Comparison of ENCODE assay signal across 1 cellular context in the genomic region with DNA sequence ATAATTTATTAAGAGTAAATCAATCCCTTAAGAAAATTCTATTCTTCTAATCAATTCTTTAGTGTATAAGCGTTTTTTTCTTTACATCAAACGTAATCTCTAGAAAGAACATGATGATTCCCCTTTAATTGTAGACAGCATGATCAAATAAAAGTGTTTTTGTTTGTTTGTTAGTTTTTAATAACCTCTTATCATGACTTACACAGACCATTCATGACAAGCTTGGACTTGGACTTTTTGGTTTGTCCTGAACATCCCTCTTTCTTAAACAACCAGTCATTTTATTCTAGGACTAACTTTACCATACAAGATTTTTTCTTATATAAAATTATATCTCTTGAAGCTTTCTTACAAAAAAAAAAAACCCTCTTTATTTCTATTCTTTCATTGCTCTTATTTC.
TF ChIP-seq lines count a peak whose summit lies in the region.

No MANE protein-coding gene starts in this region.

TF ChIP-seq in K562, 482 proteins besides CTCF, POLR2A, EP300 and RAD21:
- TF ChIP-seq ZFP36 (IDR thresholded peaks at IDR 0.05; ENCODE audit: low read depth, low read length, partially characterized antibody), result peak; percentile 36
- no peak for TF ChIP-seq KLF6 (CRISPR knock-in tag; IDR thresholded peaks at IDR 0.05; ENCODE audit: borderline replicate concordance)
- no peak for TF ChIP-seq RHOXF2B (CRISPR knock-in tag; conservative IDR thresholded peaks at IDR 0.05)
